Comparison of ENCODE assay signal across 8 cellular contexts in genomic region chr6:13488015-13488895, GRCh38. TPM values are rescaled to one million over a fixed set of nuclear protein-coding genes. Genes with fewer than 3 reads are reported as not detected.
DNase-seq lines count a peak whose midpoint lies in the region; ATAC-seq and TF ChIP-seq lines count a peak whose summit lies in the region.

No MANE protein-coding gene starts in this region.

- TF ChIP-seq CTCF in choroid plexus epithelial cell (conservative IDR thresholded peaks at IDR 0.05; ENCODE audit: low read depth, low read length), result no peak
- peak in 1 of 4 donors; percentile 9 for TF ChIP-seq CTCF in right lobe of liver (IDR thresholded peaks at IDR 0.05)

- peak overlapping the region; percentile 84 to 90 for H3K9ac ChIP-seq in stomach smooth muscle (ENCODE audit: low read length in 2 of 2)

- H3K4me1 Mint-ChIP-seq in activated naive CD4-positive, alpha-beta T cell treated with anti-CD3 and anti-CD28 coated beads for 36 hours (ENCODE audit: low read depth), result peaks cover 24% of the 10 kb centered on the region

- H3K36me3 ChIP-seq in SJCRH30 (no peaks in the 10 kb centered on the region), right lobe of liver (no peaks in the 10 kb centered on the region), stomach smooth muscle (ENCODE audit: control insufficient read depth in 2 of 2, insufficient read depth in 2 of 2, low read length in 2 of 2) (no peaks in the 10 kb centered on the region)

- no peaks in the 10 kb centered on the region for H3K9me3 Mint-ChIP-seq in activated naive CD4-positive, alpha-beta T cell treated with anti-CD3 and anti-CD28 coated beads for 36 hours

- no peak for TF ChIP-seq POLR2A in right lobe of liver (IDR thresholded peaks at IDR 0.05)

- peak overlapping the region; percentile 78 for H3K4me3 Mint-ChIP-seq in activated naive CD4-positive, alpha-beta T cell treated with anti-CD3 and anti-CD28 coated beads for 36 hours

- H3K36me3 Mint-ChIP-seq in activated naive CD4-positive, alpha-beta T cell treated with anti-CD3 and anti-CD28 coated beads for 36 hours (ENCODE audit: low read depth), result no peaks in the 10 kb centered on the region

- DNase-seq in activated naive CD4-positive, alpha-beta T cell treated with anti-CD3 and anti-CD28 coated beads for 36 hours, result peak; percentile 30
- DNase-seq in activated naive CD4-positive, alpha-beta T cell (lab: John Stamatoyannopoulos, UW), result no peak
- no peak for DNase-seq in SJCRH30
- peak; percentile 67 for DNase-seq in choroid plexus epithelial cell (ENCODE audit: low read depth)
- DNase-seq in right lobe of liver, result peak; percentile 60 to 69 (median 61)
- no peak for DNase-seq in cerebellar nuclear complex (lab: John Stamatoyannopoulos, UW)
- no peak for DNase-seq in HK-2 (ENCODE audit: unreplicated experiment)

- peak in 1 of 4 donors; percentile 1 for ATAC-seq in right lobe of liver

- H3K4me1 ChIP-seq in SJCRH30 (no peaks in the 10 kb centered on the region), right lobe of liver (peaks cover 0 to 26% (median 4%) of the 10 kb centered on the region in 4 donors), stomach smooth muscle (ENCODE audit: control insufficient read depth, insufficient read depth, low read length) (peaks cover 17% of the 10 kb centered on the region)

- WGBS in right lobe of liver (ENCODE audit: insufficient coverage, low coverage, low lambda C conversion rate, missing lambda C conversion rate), result 22% methylated on average over 26 of the region's 57 CpGs

- H3K9me3 ChIP-seq in SJCRH30 (replicated peaks), result no peaks in the 10 kb centered on the region
- H3K9me3 ChIP-seq in right lobe of liver, result no peaks in the 10 kb centered on the region
- H3K9me3 ChIP-seq in stomach smooth muscle (ENCODE audit: control insufficient read depth in 2 of 2, low read length in 2 of 2), result no peaks in the 10 kb centered on the region

- H3K27me3 ChIP-seq in SJCRH30, result no peaks in the 10 kb centered on the region
- H3K27me3 ChIP-seq in right lobe of liver, result no peaks in the 10 kb centered on the region
- H3K27me3 ChIP-seq in stomach smooth muscle (ENCODE audit: control insufficient read depth in 1 of 2, insufficient read depth in 2 of 2, low read length in 2 of 2), result no peaks in the 10 kb centered on the region

- CTCF ChIA-PET in activated naive CD4-positive, alpha-beta T cell treated with anti-CD3 and anti-CD28 coated beads for 36 hours (lab: Charles Lee), result no interaction called here

- H3K27me3 Mint-ChIP-seq in activated naive CD4-positive, alpha-beta T cell treated with anti-CD3 and anti-CD28 coated beads for 36 hours (ENCODE audit: low read depth), result peaks cover 2% of the 10 kb centered on the region

- intact Hi-C loops in activated naive CD4-positive, alpha-beta T cell treated with anti-CD3 and anti-CD28 coated beads for 36 hours (cut with micrococcal nuclease), result no loop called here
- intact Hi-C loops in right lobe of liver (cut with DNase I), result loop anchor here (10.0 kb wide), 2 partner anchors 73 to 87 kb away; partner anchors contain the start of gene SIRT5 (in 1 of the 2)

- H3K27ac ChIP-seq in SJCRH30 (no peak overlapping the region), right lobe of liver (peak overlapping the region; percentile 4 to 48 (median 47)), stomach smooth muscle (ENCODE audit: low read length) (peak overlapping the region; percentile 82)

- H3K4me3 ChIP-seq in SJCRH30 (peak overlapping the region; percentile 73), choroid plexus epithelial cell (ENCODE audit: low read depth, low read length) (peak overlapping the region; percentile 71), right lobe of liver (peak overlapping the region; percentile 26 to 62 (median 57)), stomach smooth muscle (ENCODE audit: low read length in 2 of 2) (peak overlapping the region; percentile 81 to 89)

- H3K27ac Mint-ChIP-seq in activated naive CD4-positive, alpha-beta T cell treated with anti-CD3 and anti-CD28 coated beads for 36 hours, result no peak overlapping the region

RNA-seq across cellular contexts. Expression of gene GFOD1, which starts 0.9 kb away (rescaled TPM):
- total RNA-seq in activated naive CD4-positive, alpha-beta T cell treated with anti-CD3 and anti-CD28 coated beads for 36 hours, result 1 to 10 TPM; 3.7 to 4.2 TPM
- 1.7 and 2.9 TPM in 2 replicates for total RNA-seq in SJCRH30 (2014; rRNA removed; shearing (Covaris generic))
- total RNA-seq in right lobe of liver, result 1 to 10 TPM; 5.4 to 8.5 (median 7.5) TPM

Comparison
In these comparisons a context has a peak if more than half of its experiments do, and no peak if none do; other contexts are left out.
1. DNase-seq: peak in activated naive CD4-positive, alpha-beta T cell treated with anti-CD3 and anti-CD28 coated beads for 36 hours (single experiment), choroid plexus epithelial cell (single experiment) and right lobe of liver (3 of 3); none in activated naive CD4-positive, alpha-beta T cell (0 of 4), SJCRH30 (0 of 2), cerebellar nuclear complex (0 of 2) and HK-2 (single experiment).
2. Peak in every context shown above with its lines, with median percentiles within 50 percentile points of each other: H3K4me3 ChIP-seq.